24 cellular contexts compared by ENCODE assay signal in genomic region chr18:51020536-51020935, GRCh38.
"Had no signal": no experiment of that assay in that cellular context is flagged by ENCODE, and none has a peak within 500 bp of the region (broad histone marks: within the 10 kb centered on the region; RNA-seq: fewer than 3 reads in every experiment).

No MANE protein-coding gene starts in this region.

- DNase-seq: effector CD8-positive, alpha-beta T cell; endodermal cell; foreskin fibroblast; gastrocnemius medialis; head of caudate nucleus; kidney; mesenchymal stem cell; mucosa of descending colon; naive B cell; pancreas; right lobe of liver; small intestine; stimulated activated CD4-positive, alpha-beta T cell treated with anti-CD3 and anti-CD28 coated beads, Interleukin-15, amount 100 ng/mL, for 24 hours; stimulated activated CD4-positive, alpha-beta T cell treated with anti-CD3 and anti-CD28 coated beads, Interleukin-2, amount 100 ng/mL, for 48 hours; stimulated activated naive B cell treated with anti-CD40 and anti-IgM and Interleukin-4, amounts not matched to agents 10 μg/mL and 1 μg/mL and 100 μg/mL, for 72 hours; upper lobe of left lung had no signal

- H3K27ac ChIP-seq: epithelial cell of prostate, gastrocnemius medialis, hepatocyte, neutrophil, pancreas, right lobe of liver, thoracic aorta, tibial nerve, upper lobe of left lung had no signal

- ATAC-seq: esophagus mucosa; gastrocnemius medialis; left lobe of liver; mucosa of descending colon; natural killer cell treated with Interleukin-12 subunit alpha and Interleukin-12 subunit beta and Interleukin-15 and Interleukin-18, amount 100 ng/mL, for 72 hours; pancreas; right lobe of liver; stimulated activated naive B cell treated with anti-CD40 and anti-IgM and Interleukin-4, amounts not matched to agents 10 μg/mL and 1 μg/mL and 100 μg/mL, for 72 hours had no signal

- H3K4me3 ChIP-seq: gastrocnemius medialis, hepatocyte, mucosa of descending colon, pancreas, right lobe of liver, thoracic aorta, tibial nerve, upper lobe of left lung had no signal
